In the genomic region with DNA sequence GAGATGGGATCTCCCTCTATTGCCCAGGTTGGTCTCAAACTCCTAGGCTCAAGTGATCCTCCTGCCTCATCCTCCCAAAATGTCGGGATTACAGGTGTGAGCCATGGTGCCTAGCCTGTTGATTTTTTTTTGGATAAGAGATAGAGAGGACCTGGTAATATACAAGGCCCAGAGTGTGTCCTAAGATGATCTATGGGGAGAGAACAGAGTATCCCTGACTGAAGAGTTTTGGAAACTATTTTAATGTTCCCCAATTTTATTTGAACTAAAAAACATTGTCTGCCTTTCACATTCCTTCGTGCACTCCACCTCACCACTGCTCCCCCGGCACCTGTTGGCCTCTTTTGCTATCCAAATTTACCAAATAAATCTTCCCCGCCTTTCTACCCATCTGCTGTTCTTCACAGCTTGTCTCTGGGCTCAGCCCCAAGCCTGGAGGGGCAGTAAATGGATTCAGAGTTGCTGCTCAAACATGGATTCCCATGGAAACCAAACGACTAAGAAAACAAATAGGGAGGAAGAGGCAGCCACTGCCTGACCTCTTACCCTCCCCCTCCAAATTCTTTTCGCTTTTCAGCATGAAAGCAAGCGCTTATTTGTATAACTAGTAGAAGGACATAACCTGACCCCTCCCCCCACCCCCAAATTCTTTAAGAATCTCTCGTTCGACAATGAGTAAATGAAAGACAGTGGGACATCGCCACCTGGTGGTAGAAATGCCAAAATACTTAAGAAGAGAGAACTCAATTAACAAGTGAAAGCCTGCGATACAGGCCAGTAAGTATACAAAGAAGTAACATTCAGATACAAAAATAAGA, we compare ENCODE assay signal across 8 cellular contexts.
DNase-seq lines count a peak whose midpoint lies in the region; ATAC-seq lines count a peak whose summit lies in the region.

No MANE protein-coding gene starts in this region.

- H3K27ac ChIP-seq in effector memory CD4-positive, alpha-beta T cell (ENCODE audit: insufficient read depth, low read length, poor library complexity, severe bottlenecking), result no peak overlapping the region

- no peak for ATAC-seq in GM21526 (IDR thresholded peaks at IDR 0.05; ENCODE audit: low FRiP score, unreplicated experiment)

- H3K9me3 ChIP-seq in effector memory CD4-positive, alpha-beta T cell (ENCODE audit: control insufficient read depth, low read length), result no peaks in the 10 kb centered on the region

- no peaks in the 10 kb centered on the region for H3K27me3 ChIP-seq in effector memory CD4-positive, alpha-beta T cell (replicated peaks; ENCODE audit: control insufficient read depth, insufficient read depth, low read length, poor library complexity, severe bottlenecking)

- no peaks in the 10 kb centered on the region for H3K4me1 ChIP-seq in effector memory CD4-positive, alpha-beta T cell (ENCODE audit: control insufficient read depth, insufficient read depth, low read length, poor library complexity, severe bottlenecking)

- no peaks in the 10 kb centered on the region for H3K36me3 ChIP-seq in effector memory CD4-positive, alpha-beta T cell (ENCODE audit: control insufficient read depth, insufficient read depth, low read length)

- DNase-seq in COR-L47 (lab: John Stamatoyannopoulos, UW), result peak; percentile 89
- DNase-seq in HS-27A (ENCODE audit: low read depth), result peak; percentile 85
- DNase-seq in NCI-H82 (lab: John Stamatoyannopoulos, UW), result peak; percentile 94
- DNase-seq in activated CD8-positive, alpha-beta memory T cell treated with anti-CD3 and anti-CD28 coated beads for 1 hour (ENCODE audit: extremely low read depth in 1 of 2, low read depth in 1 of 2), result peak; percentile 52 to 58
- DNase-seq in effector memory CD4-positive, alpha-beta T cell, result peak; percentile 33 to 68 (median 38)
- DNase-seq in medulla oblongata (ENCODE audit: extremely low spot score), result peak; percentile 97
- DNase-seq in stimulated activated CD4-positive, alpha-beta T cell treated with anti-CD3 and anti-CD28 coated beads, TNF-alpha, amount 100 ng/mL, for 24 hours (ENCODE audit: low read depth in 3 of 3), result peak; percentile 49 to 68 (median 61)

- peak overlapping the region; percentile 28 for H3K4me3 ChIP-seq in effector memory CD4-positive, alpha-beta T cell (ENCODE audit: insufficient read depth, low read depth, low read length, poor library complexity, severe bottlenecking)

Comparison
In these comparisons a context has a peak if more than half of its experiments do, and no peak if none do; other contexts are left out.
1. DNase-seq: peak in every context shown above with its lines; median percentile 97 in medulla oblongata; 94 in NCI-H82; 89 in COR-L47; 85 in HS-27A; 61 in stimulated activated CD4-positive, alpha-beta T cell treated with anti-CD3 and anti-CD28 coated beads, TNF-alpha, amount 100 ng/mL, for 24 hours; 55 in activated CD8-positive, alpha-beta memory T cell treated with anti-CD3 and anti-CD28 coated beads for 1 hour; 38 in effector memory CD4-positive, alpha-beta T cell.